ENCODE assay signal across 10 cellular contexts in the genomic region with DNA sequence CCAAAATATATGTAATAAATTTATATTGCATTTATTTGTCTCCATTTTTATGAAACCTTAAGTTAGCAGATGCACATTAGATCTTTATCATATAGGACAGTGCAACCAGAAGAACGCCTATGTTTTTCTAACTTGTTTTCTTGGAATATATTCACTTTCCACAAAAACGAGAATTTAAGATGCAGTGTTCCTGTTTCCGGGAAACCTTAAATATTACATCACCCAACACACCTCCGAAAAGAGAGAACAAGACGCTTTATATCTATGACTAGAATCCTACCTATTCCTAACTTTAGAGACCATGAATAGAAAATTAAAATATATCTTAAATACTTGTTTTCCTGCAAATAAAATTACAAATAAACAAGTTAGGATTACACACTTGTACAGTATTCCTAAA. TPM values are rescaled to one million over a fixed set of nuclear protein-coding genes. Genes with fewer than 3 reads are reported as not detected.
DNase-seq lines count a peak whose midpoint lies in the region; ATAC-seq and TF ChIP-seq lines count a peak whose summit lies in the region.
"Had no signal": no experiment of that assay in that cellular context is flagged by ENCODE, and none has a peak within 500 bp of the region (broad histone marks: within the 10 kb centered on the region; RNA-seq: fewer than 3 reads in every experiment).

No MANE protein-coding gene starts in this region.

- 29% methylated on average over 5 of the region's 5 CpGs for WGBS in prostate gland

- ATAC-seq in DND-41 (ENCODE audit: insufficient read depth, low read depth) (no peak), natural killer cell (no peak), HG03521 (IDR thresholded peaks at IDR 0.05; ENCODE audit: unreplicated experiment) (no peak)
- ATAC-seq in activated naive CD8-positive, alpha-beta T cell treated with anti-CD3 and anti-CD28 coated beads, Interleukin-2, amount 50 U/mL, for 24 hours = no peak

- H3K9ac ChIP-seq in DND-41 (ENCODE audit: low read depth, low read length) = peak overlapping the region; percentile 94

- DNase-seq in DND-41 = no peak
- DNase-seq in Jurkat, Clone E6-1 (ENCODE audit: low read depth, low spot score) = no peak
- no peak for DNase-seq in activated naive CD8-positive, alpha-beta T cell treated with anti-CD3 and anti-CD28 coated beads, Interleukin-2, amount 50 U/mL, for 24 hours
- DNase-seq in natural killer cell = no peak
- DNase-seq in KBM-7 = no peak
- DNase-seq in prostate gland (ENCODE audit: low spot score) = no peak
- DNase-seq in kidney tubule cell (ENCODE audit: low spot score) = no peak
- DNase-seq: central memory CD4-positive, alpha-beta T cell; NCI-H510A treated with DMSO at 0.1 percent for 48 hours had no signal

- H3K36me3 Mint-ChIP-seq in activated naive CD8-positive, alpha-beta T cell treated with anti-CD3 and anti-CD28 coated beads, Interleukin-2, amount 50 U/mL, for 24 hours (ENCODE audit: low read depth) = peaks cover 39% of the 10 kb centered on the region
- H3K36me3 Mint-ChIP-seq in natural killer cell = no peaks in the 10 kb centered on the region

- H3K27me3 Mint-ChIP-seq in activated naive CD8-positive, alpha-beta T cell treated with anti-CD3 and anti-CD28 coated beads, Interleukin-2, amount 50 U/mL, for 24 hours = no peaks in the 10 kb centered on the region
- H3K27me3 Mint-ChIP-seq in natural killer cell (ENCODE audit: low read depth in 2 of 2) = no peaks in the 10 kb centered on the region

- H3K9me3 ChIP-seq in DND-41 (ENCODE audit: insufficient read depth, low read length, severe bottlenecking) = no peaks in the 10 kb centered on the region
- no peaks in the 10 kb centered on the region for H3K9me3 ChIP-seq in prostate gland

- H3K4me3 ChIP-seq in DND-41 (ENCODE audit: low read depth in 1 of 2, low read length in 2 of 2) (peak overlapping the region; percentile 50 to 74; a peak in 3 of 4 replicates), prostate gland (no peak overlapping the region)
- H3K4me3 ChIP-seq in Jurkat, Clone E6-1 (ENCODE audit: low read length) = peak overlapping the region; percentile 79; the same call in 1 of the 2 replicates

- in situ Hi-C loops in KBM-7 (cut with MboI; ENCODE audit: low pct_unique_long_range_greater_than_20kb, low sequenced_read_pairs) = no loop called here

- peaks cover 57% of the 10 kb centered on the region for H3K4me1 ChIP-seq in DND-41 (ENCODE audit: insufficient read depth, low read length)
- no peaks in the 10 kb centered on the region for H3K4me1 ChIP-seq in prostate gland (replicated peaks)

- intact Hi-C loops in natural killer cell (cut with micrococcal nuclease) = loop anchor here (10.0 kb wide), 2 partner anchors 177 to 213 kb away; a partner anchor contains a TSS
- intact Hi-C loops in prostate gland (cut with DNase I) = loop anchor here (5.0 to 10.0 kb wide), 4 partner anchors 85 to 243 kb away; a partner anchor contains a TSS

- no peak for TF ChIP-seq POLR2A in prostate gland (IDR thresholded peaks at IDR 0.05)

- no peaks in the 10 kb centered on the region for H3K9me3 Mint-ChIP-seq in activated naive CD8-positive, alpha-beta T cell treated with anti-CD3 and anti-CD28 coated beads, Interleukin-2, amount 50 U/mL, for 24 hours
- no peaks in the 10 kb centered on the region for H3K9me3 Mint-ChIP-seq in natural killer cell

- peaks cover 51% of the 10 kb centered on the region for H3K4me1 Mint-ChIP-seq in activated naive CD8-positive, alpha-beta T cell treated with anti-CD3 and anti-CD28 coated beads, Interleukin-2, amount 50 U/mL, for 24 hours
- peaks cover 14 to 15% of the 10 kb centered on the region in 2 donors for H3K4me1 Mint-ChIP-seq in natural killer cell

- H3K27me3 ChIP-seq in DND-41 (ENCODE audit: insufficient read depth, low read length, poor library complexity) = no peaks in the 10 kb centered on the region
- H3K27me3 ChIP-seq in prostate gland (replicated peaks; ENCODE audit: insufficient read depth) = no peaks in the 10 kb centered on the region

- H3K27ac Mint-ChIP-seq in activated naive CD8-positive, alpha-beta T cell treated with anti-CD3 and anti-CD28 coated beads, Interleukin-2, amount 50 U/mL, for 24 hours = peak overlapping the region; percentile 92
- H3K27ac Mint-ChIP-seq in natural killer cell = peak overlapping the region in 1 of 2 donors; percentile 96

- peaks cover 56% of the 10 kb centered on the region for H4K20me1 ChIP-seq in DND-41 (ENCODE audit: insufficient read depth, low read length)

- H3K36me3 ChIP-seq in DND-41 (ENCODE audit: insufficient read depth, low read length) = no peaks in the 10 kb centered on the region
- no peaks in the 10 kb centered on the region for H3K36me3 ChIP-seq in prostate gland

- H3K27ac ChIP-seq in DND-41 (ENCODE audit: low read length) (peak overlapping the region; percentile 98), prostate gland (no peak overlapping the region)

- peak overlapping the region; percentile 76 for H3K4me2 ChIP-seq in DND-41 (ENCODE audit: insufficient read depth, low read length)

- H2AFZ ChIP-seq in DND-41 (ENCODE audit: low read depth, low read length) = no peak overlapping the region

- H3K4me3 Mint-ChIP-seq in activated naive CD8-positive, alpha-beta T cell treated with anti-CD3 and anti-CD28 coated beads, Interleukin-2, amount 50 U/mL, for 24 hours = peak overlapping the region; percentile 95
- peak overlapping the region; percentile 97 for H3K4me3 Mint-ChIP-seq in natural killer cell

- TF ChIP-seq CTCF in DND-41 (IDR thresholded peaks at IDR 0.05; ENCODE audit: borderline replicate concordance, extremely low read depth, low read length, poor library complexity, severe bottlenecking) = no peak
- TF ChIP-seq CTCF in natural killer cell (IDR thresholded peaks at IDR 0.05) = no peak
- no peak for TF ChIP-seq CTCF in prostate gland (IDR thresholded peaks at IDR 0.05)

- H3K79me2 ChIP-seq in DND-41 (ENCODE audit: insufficient read depth, low read length) = peaks cover 74% of the 10 kb centered on the region

RNA-seq across cellular contexts. Expression of a gene that starts 1.9 kb away (rescaled TPM):
- polyA plus RNA-seq in Jurkat, Clone E6-1 (2012; ENCODE audit: insufficient read depth, insufficient read length) = 111 TPM
- total RNA-seq in natural killer cell (10 to 100 TPM; 33.4 to 42.7 (median 35.8) TPM), prostate gland (1 to 10 TPM; 2.3 to 8.6 TPM)

Comparison
In these comparisons a context has a peak if more than half of its experiments do, and no peak if none do; other contexts are left out.
1. H3K4me3 ChIP-seq: peak in DND-41 (2 of 2) and Jurkat, Clone E6-1 (single experiment); none in prostate gland (0 of 2).